12 cellular contexts compared by ENCODE assay signal in genomic region chr2:168157070-168157469, GRCh38.
"Had no signal": no experiment of that assay in that cellular context is flagged by ENCODE, and none has a peak within 500 bp of the region (broad histone marks: within the 10 kb centered on the region; RNA-seq: fewer than 3 reads in every experiment).

No MANE protein-coding gene starts in this region.

- H3K27me3 ChIP-seq: body of pancreas, SJCRH30 had no signal

- H3K36me3 ChIP-seq: SJCRH30 had no signal

- H3K4me3 ChIP-seq: body of pancreas, SJCRH30 had no signal

- H3K27ac Mint-ChIP-seq: activated CD4-positive, alpha-beta memory T cell treated with anti-CD3 and anti-CD28 coated beads for 36 hours; activated T-helper 1 cell treated with anti-CD3 and anti-CD28 coated beads, Interleukin-12 subunit alpha, Interleukin-12 subunit beta, Interleukin-2, Interleukin-4 antibody, amounts not matched to agents 30 ng/mL and 10 ng/mL and 1 ng/mL, durations not matched to agents 14 hours and 24 hours and 36 hours had no signal

- H3K4me1 ChIP-seq: body of pancreas had no signal

- ATAC-seq: stimulated activated naive CD8-positive, alpha-beta T cell treated with anti-CD3 and anti-CD28 coated beads, Interleukin-15, Interleukin-2, amounts not matched to agents 100 U/mL and 50 U/mL, for 24 hours had no signal

- H3K9me3 ChIP-seq: body of pancreas, SJCRH30 had no signal

- H3K27me3 Mint-ChIP-seq: activated CD4-positive, alpha-beta memory T cell treated with anti-CD3 and anti-CD28 coated beads for 36 hours had no signal

- H3K27ac ChIP-seq: body of pancreas, SJCRH30, VCaP had no signal

- H3K4me3 Mint-ChIP-seq: activated CD4-positive, alpha-beta memory T cell treated with anti-CD3 and anti-CD28 coated beads for 36 hours; activated T-helper 1 cell treated with anti-CD3 and anti-CD28 coated beads, Interleukin-12 subunit alpha, Interleukin-12 subunit beta, Interleukin-2, Interleukin-4 antibody, amounts not matched to agents 30 ng/mL and 10 ng/mL and 1 ng/mL, durations not matched to agents 14 hours and 24 hours and 36 hours had no signal

- H3K9me3 Mint-ChIP-seq: activated CD4-positive, alpha-beta memory T cell treated with anti-CD3 and anti-CD28 coated beads for 36 hours; activated T-helper 1 cell treated with anti-CD3 and anti-CD28 coated beads, Interleukin-12 subunit alpha, Interleukin-12 subunit beta, Interleukin-2, Interleukin-4 antibody, amounts not matched to agents 30 ng/mL and 10 ng/mL and 1 ng/mL, durations not matched to agents 14 hours and 24 hours and 36 hours had no signal

- DNase-seq: activated CD8-positive, alpha-beta memory T cell treated with anti-CD3 and anti-CD28 coated beads, Interleukin-2, amount 50 U/mL, for 4 hours; activated naive CD4-positive, alpha-beta T cell treated with anti-CD3 and anti-CD28 coated beads, Interleukin-2, amount 50 U/mL, for 16 hours; body of pancreas; effector memory CD4-positive, alpha-beta T cell; hippocampal formation; posterior cingulate gyrus; stimulated activated CD4-positive, alpha-beta T cell treated with anti-CD3 and anti-CD28 coated beads, Interleukin-1b, Interleukin-23, amount 100 ng/mL, for 48 hours; stimulated activated naive CD8-positive, alpha-beta T cell treated with anti-CD3 and anti-CD28 coated beads, Interleukin-15, Interleukin-2, amounts not matched to agents 100 U/mL and 50 U/mL, for 24 hours had no signal
